8 cellular contexts compared by ENCODE assay signal in genomic region chr5:95647331-95647659, GRCh38. TPM values are rescaled to one million over a fixed set of nuclear protein-coding genes. Genes with fewer than 3 reads are reported as not detected.
DNase-seq lines count a peak whose midpoint lies in the region; ATAC-seq, FAIRE-seq and TF ChIP-seq lines count a peak whose summit lies in the region.

No MANE protein-coding gene starts in this region.

- no peak for TF ChIP-seq CTCF in DND-41 (IDR thresholded peaks at IDR 0.05; ENCODE audit: borderline replicate concordance, extremely low read depth, low read length, poor library complexity, severe bottlenecking)
- no peak for TF ChIP-seq CTCF in RWPE1 (conservative IDR thresholded peaks at IDR 0.05; ENCODE audit: low read depth)
- no peak for TF ChIP-seq CTCF in esophagus squamous epithelium (IDR thresholded peaks at IDR 0.05)
- TF ChIP-seq CTCF in omental fat pad (IDR thresholded peaks at IDR 0.05): no peak

- no peak for TF ChIP-seq POLR2A in esophagus squamous epithelium (IDR thresholded peaks at IDR 0.05)

- H3K9me3 ChIP-seq in DND-41 (ENCODE audit: insufficient read depth, low read length, severe bottlenecking) (no peaks in the 10 kb centered on the region), esophagus squamous epithelium (no peaks in the 10 kb centered on the region)

- H4K20me1 ChIP-seq in DND-41 (ENCODE audit: insufficient read depth, low read length): no peaks in the 10 kb centered on the region

- H3K4me3 ChIP-seq in DND-41 (ENCODE audit: low read depth in 1 of 2, low read length in 2 of 2): peak overlapping the region; percentile 48 to 75; a peak in 3 of 4 replicates
- peak overlapping the region; percentile 49 to 76 (median 64) for H3K4me3 ChIP-seq in esophagus squamous epithelium

- intact Hi-C loops in esophagus squamous epithelium (cut with DNase I): loop anchor here (5.0 kb wide), 1 partner anchor 200 kb away; no protein-coding TSS in a partner anchor

- H3K9ac ChIP-seq in DND-41 (ENCODE audit: low read depth, low read length): peak overlapping the region; percentile 76

- ATAC-seq in DND-41 (ENCODE audit: insufficient read depth, low read depth): no peak; the same call in 1 of the 3 replicates
- ATAC-seq in omental fat pad (ENCODE audit: low FRiP score): peak; percentile 10
- ATAC-seq in GM21447 (IDR thresholded peaks at IDR 0.05; ENCODE audit: unreplicated experiment): no peak
- ATAC-seq in GM18520 (IDR thresholded peaks at IDR 0.05; ENCODE audit: unreplicated experiment): no peak

- no peaks in the 10 kb centered on the region for H3K36me3 ChIP-seq in DND-41 (ENCODE audit: insufficient read depth, low read length)
- no peaks in the 10 kb centered on the region for H3K36me3 ChIP-seq in esophagus squamous epithelium

- H3K27me3 ChIP-seq in DND-41 (ENCODE audit: insufficient read depth, low read length, poor library complexity) (no peaks in the 10 kb centered on the region), esophagus squamous epithelium (no peaks in the 10 kb centered on the region)

- H3K4me2 ChIP-seq in DND-41 (ENCODE audit: insufficient read depth, low read length): peak overlapping the region; percentile 76

- 13% methylated on average over 10 of the region's 10 CpGs for WGBS in esophagus squamous epithelium, 2 donors

- peaks cover 43% of the 10 kb centered on the region for H3K4me1 ChIP-seq in DND-41 (ENCODE audit: insufficient read depth, low read length)
- peaks cover 0 to 29% (median 10%) of the 10 kb centered on the region in 3 donors for H3K4me1 ChIP-seq in esophagus squamous epithelium

- no peak for FAIRE-seq in HTR-8/SVneo (lab: Jason Lieb, UNC)

- H3K79me2 ChIP-seq in DND-41 (ENCODE audit: insufficient read depth, low read length): no peaks in the 10 kb centered on the region

- peak overlapping the region; percentile 80 for H2AFZ ChIP-seq in DND-41 (ENCODE audit: low read depth, low read length)

- peak overlapping the region; percentile 87 for H3K27ac ChIP-seq in DND-41 (ENCODE audit: low read length)
- peak overlapping the region; percentile 92 for H3K27ac ChIP-seq in RWPE1
- peak overlapping the region; percentile 90 to 98 (median 94) for H3K27ac ChIP-seq in esophagus squamous epithelium

- POLR2A ChIA-PET in RWPE1 (lab: Yijun Ruan, JAX; ENCODE audit: low non-redundant PET): no interaction called here

- CTCF ChIA-PET in RWPE1 (lab: Yijun Ruan, JAX): interaction anchor here (0.6 to 1.2 kb wide), 7 partner anchors 17 to 743 kb away, joined by 3 to 5 read pairs (median 3); no protein-coding TSS in a partner anchor

- DNase-seq in DND-41 (no peak), RWPE1 (ENCODE audit: low spot score) (no peak), esophagus squamous epithelium (lab: John Stamatoyannopoulos, UW) (no peak), omental fat pad (ENCODE audit: low spot score) (no peak), islet precursor cell (no peak), HTR-8/SVneo (ENCODE audit: insufficient read length, low spot score) (no peak)

RNA-seq across cellular contexts. Expression of gene RFESD, which starts 0.7 kb away (rescaled TPM):
- total RNA-seq in esophagus squamous epithelium (1 to 10 TPM in 2 of 4 donors, under 1 TPM in 2; 0.11 to 3.6 (median 1.0) TPM), omental fat pad (1 to 10 TPM in 3 of 4 donors, under 1 TPM in 1; 0.88 to 1.6 (median 1.2) TPM)

RNA-seq across cellular contexts. Expression of gene GPR150, which starts 27.4 kb away (rescaled TPM):
- not detected for total RNA-seq in esophagus squamous epithelium
- under 1 TPM in 3 of 4 donors, not detected in 1; 0.19 to 0.95 (median 0.24) TPM for total RNA-seq in omental fat pad

RNA-seq across cellular contexts. Expression of gene SPATA9, which starts 35.5 kb away (rescaled TPM):
- not detected for total RNA-seq in esophagus squamous epithelium
- total RNA-seq in omental fat pad: 1 to 10 TPM in 2 of 4 donors, under 1 TPM in 2; 0.84 to 2.4 (median 1.4) TPM
